Comparison of ENCODE assay signal across 1 cellular context in the genomic region with DNA sequence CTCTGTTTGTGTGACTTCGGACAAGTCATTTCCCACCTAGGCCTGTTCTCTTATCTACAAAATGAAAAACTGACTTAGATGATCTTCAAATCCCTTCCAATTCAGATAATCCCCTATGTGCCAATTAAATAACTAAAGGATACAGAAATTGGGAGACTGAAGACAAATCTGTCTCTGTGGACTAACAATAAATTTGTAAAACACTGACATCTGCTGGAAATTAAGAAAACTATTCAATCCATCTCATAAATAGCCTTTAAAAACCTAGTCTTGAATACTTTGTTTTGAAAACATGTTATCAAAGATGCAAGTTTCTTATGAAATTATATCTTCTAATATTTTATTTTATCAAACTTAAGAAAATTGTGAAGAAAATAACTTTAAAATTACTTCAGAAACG.
A peak's percentile ranks its signal among the peaks of the same experiment; 100 is the strongest.
TF ChIP-seq lines count a peak whose summit lies in the region.

No MANE protein-coding gene starts in this region.

TF ChIP-seq in IMR-90, 13 proteins besides CTCF, POLR2A, EP300 and RAD21:
- TF ChIP-seq, protein P1, sequence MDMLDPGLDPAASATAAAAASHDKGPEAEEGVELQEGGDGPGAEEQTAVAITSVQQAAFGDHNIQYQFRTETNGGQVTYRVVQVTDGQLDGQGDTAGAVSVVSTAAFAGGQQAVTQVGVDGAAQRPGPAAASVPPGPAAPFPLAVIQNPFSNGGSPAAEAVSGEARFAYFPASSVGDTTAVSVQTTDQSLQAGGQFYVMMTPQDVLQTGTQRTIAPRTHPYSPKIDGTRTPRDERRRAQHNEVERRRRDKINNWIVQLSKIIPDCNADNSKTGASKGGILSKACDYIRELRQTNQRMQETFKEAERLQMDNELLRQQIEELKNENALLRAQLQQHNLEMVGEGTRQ (IDR thresholded peaks at IDR 0.05; ENCODE audit: low read depth, low read length), result no peak
- peak; percentile 19; the same call in 1 of the 2 replicates for TF ChIP-seq SMC3 (IDR thresholded peaks at IDR 0.05; ENCODE audit: low read depth, low read length)
